Comparison of ENCODE assay signal across 8 cellular contexts in genomic region chr16:66947302-66948033, GRCh38. TPM values are rescaled to one million over a fixed set of nuclear protein-coding genes. Genes with fewer than 3 reads are reported as not detected.
A peak's percentile ranks its signal among the peaks of the same experiment; 100 is the strongest.
DNase-seq lines count a peak whose midpoint lies in the region; ATAC-seq and TF ChIP-seq lines count a peak whose summit lies in the region.

No MANE protein-coding gene starts in this region.

- peaks cover 11% of the 10 kb centered on the region; the same call in 1 of the 2 replicates for H3K36me3 ChIP-seq in OCI-LY1 (ENCODE audit: insufficient read depth, low read length)
- H3K36me3 ChIP-seq in mucosa of stomach (ENCODE audit: control insufficient read depth, insufficient read depth, low read length) = no peaks in the 10 kb centered on the region

- no peak overlapping the region for H3K27ac ChIP-seq in OCI-LY1 (ENCODE audit: low read depth, low read length, poor library complexity, severe bottlenecking)
- H3K27ac ChIP-seq in epithelial cell of prostate = peak overlapping the region; percentile 58

- peak; percentile 65 for ATAC-seq in GM18909 (IDR thresholded peaks at IDR 0.05; ENCODE audit: poor library complexity, unreplicated experiment)

- TF ChIP-seq CTCF in OCI-LY1 (IDR thresholded peaks at IDR 0.05; ENCODE audit: low read length) = peak; percentile 89

- DNase-seq in AG20443 (ENCODE audit: low spot score) (peak; percentile 88), HT-29 (ENCODE audit: low spot score) (peak; percentile 97), epithelial cell of prostate (ENCODE audit: low read depth, low spot score) (peak; percentile 37)
- DNase-seq in activated CD8-positive, alpha-beta memory T cell treated with anti-CD3 and anti-CD28 coated beads, Interleukin-2, amount 50 U/mL, for 48 hours = peak; percentile 92
- DNase-seq in stimulated activated CD8-positive, alpha-beta memory T cell treated with anti-CD3 and anti-CD28 coated beads, Interleukin-4, amount 100 ng/mL, for 24 hours (ENCODE audit: low read depth) = peak; percentile 72

- H3K9me2 ChIP-seq in OCI-LY1 (ENCODE audit: low read depth, low read length) = no peaks in the 10 kb centered on the region

- peaks cover 4% of the 10 kb centered on the region for H3K4me1 ChIP-seq in OCI-LY1 (ENCODE audit: insufficient read depth, low read length, severe bottlenecking)
- H3K4me1 ChIP-seq in mucosa of stomach (ENCODE audit: control insufficient read depth, insufficient read depth, low read length) = peaks cover 9% of the 10 kb centered on the region

- no peaks in the 10 kb centered on the region for H4K20me1 ChIP-seq in OCI-LY1 (ENCODE audit: insufficient read depth, low read length)

- H3K9ac ChIP-seq in OCI-LY1 (ENCODE audit: low read length) (no peak overlapping the region), mucosa of stomach (ENCODE audit: low read length) (peak overlapping the region; percentile 56)

- H3K4me2 ChIP-seq in OCI-LY1 (ENCODE audit: low read length) = peak overlapping the region; percentile 13; the same call in 1 of the 2 replicates

- 0 out of 2 replicates have a peak, but pooled peaks cover 3% of the 10 kb centered on the region for H3K9me3 ChIP-seq in OCI-LY1 (ENCODE audit: low read length)
- H3K9me3 ChIP-seq in mucosa of stomach (ENCODE audit: control insufficient read depth, low read length) = no peaks in the 10 kb centered on the region

- no peaks in the 10 kb centered on the region for H3F3A ChIP-seq in OCI-LY1 (ENCODE audit: insufficient read depth, low read length)

- H3K79me2 ChIP-seq in OCI-LY1 (ENCODE audit: insufficient read depth, low read length) = no peaks in the 10 kb centered on the region

- H3K4me3 ChIP-seq in OCI-LY1 (ENCODE audit: low read depth, low read length, poor library complexity, severe bottlenecking) = peak overlapping the region; percentile 2
- H3K4me3 ChIP-seq in mucosa of stomach (ENCODE audit: low read length) = peak overlapping the region; percentile 57

- H3K27me3 ChIP-seq in OCI-LY1 (ENCODE audit: insufficient read depth, low read length) (peaks cover 5% of the 10 kb centered on the region; the same call in 1 of the 2 replicates), mucosa of stomach (ENCODE audit: control insufficient read depth, insufficient read depth, low read length) (peaks cover 18% of the 10 kb centered on the region)

- H2AFZ ChIP-seq in OCI-LY1 (ENCODE audit: low read length) = no peak overlapping the region

RNA-seq across cellular contexts. Expression of gene CES2, which starts 12.2 kb away (rescaled TPM):
- 47.6 and 54.3 TPM in 2 replicates for total RNA-seq in HT-29 (2014; rRNA removed; shearing (Covaris generic))

RNA-seq across cellular contexts. Expression of gene CIAO2B, which starts 13.3 kb away (rescaled TPM):
- total RNA-seq in HT-29 (2014; rRNA removed; shearing (Covaris generic)) = 242 and 281 TPM in 2 replicates

RNA-seq across cellular contexts. Expression of gene CES3, which starts 13.6 kb away (rescaled TPM):
- 1.3 and 3.4 TPM in 2 replicates for total RNA-seq in HT-29 (2014; rRNA removed; shearing (Covaris generic))

RNA-seq across cellular contexts. Expression of gene RRAD, which starts 22.1 kb away (rescaled TPM):
- total RNA-seq in HT-29 (2014; rRNA removed; shearing (Covaris generic)) = 0.08 and 1.7 TPM in 2 replicates

RNA-seq across cellular contexts. Expression of gene CDH16, which starts 28.8 kb away (rescaled TPM):
- total RNA-seq in HT-29 (2014; rRNA removed; shearing (Covaris generic)) = not detected in 2 replicates

Comparison
In these comparisons a context has a peak if more than half of its experiments do, and no peak if none do; other contexts are left out.
1. DNase-seq: peak in every context shown above with its lines; median percentile 97 in HT-29; 92 in activated CD8-positive, alpha-beta memory T cell treated with anti-CD3 and anti-CD28 coated beads, Interleukin-2, amount 50 U/mL, for 48 hours; 88 in AG20443; 72 in stimulated activated CD8-positive, alpha-beta memory T cell treated with anti-CD3 and anti-CD28 coated beads, Interleukin-4, amount 100 ng/mL, for 24 hours; 37 in epithelial cell of prostate.